In the genomic region with DNA sequence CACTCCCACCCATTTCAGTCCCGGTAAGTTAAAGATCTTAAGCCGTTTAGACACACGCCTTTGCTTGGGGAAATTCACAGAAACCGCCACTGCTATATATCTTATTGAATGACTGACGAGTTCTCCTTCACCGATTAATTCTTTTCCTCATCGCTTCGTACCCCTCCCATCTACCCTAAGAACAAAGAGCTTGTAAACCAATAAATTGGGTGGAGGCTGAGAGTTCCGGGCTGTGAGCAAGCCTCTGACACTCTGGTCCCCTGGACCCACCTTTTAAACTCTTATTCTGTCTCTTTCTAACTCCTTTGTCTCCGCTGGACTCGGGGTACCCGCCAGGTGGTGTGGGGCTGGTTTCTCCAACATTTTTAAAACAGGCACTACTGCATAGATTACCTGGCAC, we compare ENCODE assay signal across 20 cellular contexts. TPM values are rescaled to one million over a fixed set of nuclear protein-coding genes. Genes with fewer than 3 reads are reported as not detected.
DNase-seq lines count a peak whose midpoint lies in the region; ATAC-seq and TF ChIP-seq lines count a peak whose summit lies in the region.
"Had no signal": no experiment of that assay in that cellular context is flagged by ENCODE, and none has a peak within 500 bp of the region (broad histone marks: within the 10 kb centered on the region; RNA-seq: fewer than 3 reads in every experiment).

No MANE protein-coding gene starts in this region.

- no peak overlapping the region for H2AFZ ChIP-seq in GM23338

- intact Hi-C loops in body of pancreas (cut with DNase I), result no loop called here
- intact Hi-C loops in mucosa of descending colon (cut with DNase I, micrococcal nuclease), result no loop called here
- intact Hi-C loops in psoas muscle (cut with DNase I), result loop anchor here in 1 of 2 donors (5.0 kb wide), 1 partner anchor 38 kb away; no protein-coding TSS in a partner anchor
- intact Hi-C loops in thyroid gland (cut with DNase I), result no loop called here

- H3K4me3 ChIP-seq in GM23338, result no peak overlapping the region
- no peak overlapping the region for H3K4me3 ChIP-seq in body of pancreas
- no peak overlapping the region for H3K4me3 ChIP-seq in mucosa of descending colon
- no peak overlapping the region for H3K4me3 ChIP-seq in psoas muscle
- H3K4me3 ChIP-seq in thyroid gland (replicated peaks in 1 of 3), result no peak overlapping the region

- H3K27ac ChIP-seq in GM23338 (ENCODE audit: low read depth) (no peak overlapping the region), body of pancreas (peak overlapping the region in 3 of 4 donors; percentile 13 to 60 (median 47)), psoas muscle (peak overlapping the region; percentile 33), thyroid gland (no peak overlapping the region)
- H3K27ac ChIP-seq: C4-2B had no signal

- H3K4me2 ChIP-seq in GM23338, result no peak overlapping the region

- H3K9me3 Mint-ChIP-seq in GM23338, result no peaks in the 10 kb centered on the region

- H3F3A ChIP-seq in GM23338 (replicated peaks; ENCODE audit: low read depth), result no peaks in the 10 kb centered on the region

- H3K9me2 ChIP-seq in GM23338 (ENCODE audit: insufficient read depth), result no peaks in the 10 kb centered on the region

- peaks cover 97% of the 10 kb centered on the region for H3K79me2 ChIP-seq in GM23338 (replicated peaks; ENCODE audit: insufficient read depth)

- H3K4me3 Mint-ChIP-seq in GM23338, result no peak overlapping the region

- no peak overlapping the region for H3K27ac Mint-ChIP-seq in GM23338

- H4K20me1 ChIP-seq in GM23338 (replicated peaks; ENCODE audit: insufficient read depth), result peaks cover 21% of the 10 kb centered on the region; the same call in 1 of the 2 replicates

- TF ChIP-seq POLR2A in body of pancreas (IDR thresholded peaks at IDR 0.05) (no peak), thyroid gland (IDR thresholded peaks at IDR 0.05) (no peak)

- H3K27me3 Mint-ChIP-seq in GM23338 (ENCODE audit: insufficient read depth, low read depth, poor library complexity), result no peaks in the 10 kb centered on the region

- DNase-seq in GM23338 (ENCODE audit: low spot score) (peak; percentile 14), body of pancreas (no peak), mucosa of descending colon (peak in 2 of 3 donors; percentile 51 to 54), psoas muscle (no peak), thyroid gland (no peak), NCI-H2196 treated with DMSO at 0.1 percent for 48 hours (lab: John Stamatoyannopoulos, UW; ENCODE audit: unreplicated experiment) (no peak)
- DNase-seq: AML-193, DMS53, GOT3, Kasumi-1, NCI-H1694, NCI-H2081, NCI-H2171, NCI-H524 treated with DMSO at 0.1 percent for 48 hours, NCI-H82 had no signal

- H3K9me3 ChIP-seq in body of pancreas, result no peaks in the 10 kb centered on the region
- no peaks in the 10 kb centered on the region for H3K9me3 ChIP-seq in mucosa of descending colon
- H3K9me3 ChIP-seq in psoas muscle, result no peaks in the 10 kb centered on the region
- no peaks in the 10 kb centered on the region for H3K9me3 ChIP-seq in thyroid gland

- no peak for ATAC-seq in GM23338
- no peak for ATAC-seq in body of pancreas
- peak; percentile 66 for ATAC-seq in mucosa of descending colon
- no peak for ATAC-seq in psoas muscle
- no peak for ATAC-seq in HG03139 (IDR thresholded peaks at IDR 0.05; ENCODE audit: unreplicated experiment)
- no peak for ATAC-seq in GM18861 (IDR thresholded peaks at IDR 0.05; ENCODE audit: unreplicated experiment)
- ATAC-seq: HCT116, Panc1 had no signal

- TF ChIP-seq CTCF in GM23338 (conservative IDR thresholded peaks at IDR 0.05; ENCODE audit: low read depth in 2 of 2) (no peak), body of pancreas (IDR thresholded peaks at IDR 0.05) (no peak), mucosa of descending colon (IDR thresholded peaks at IDR 0.05) (no peak), psoas muscle (IDR thresholded peaks at IDR 0.05) (no peak), thyroid gland (IDR thresholded peaks at IDR 0.05) (no peak)

- H3K36me3 ChIP-seq in GM23338 (ENCODE audit: insufficient read depth) (no peaks in the 10 kb centered on the region), body of pancreas (replicated peaks in 1 of 2; ENCODE audit: insufficient read depth in 1 of 2, low read depth in 2 of 2) (no peaks in the 10 kb centered on the region), mucosa of descending colon (ENCODE audit: low read depth) (no peaks in the 10 kb centered on the region), psoas muscle (ENCODE audit: insufficient read depth in 1 of 2, low read depth in 1 of 2) (no peaks in the 10 kb centered on the region), thyroid gland (no peaks in the 10 kb centered on the region)

- H3K27me3 ChIP-seq in GM23338 (ENCODE audit: insufficient read depth), result no peaks in the 10 kb centered on the region
- H3K27me3 ChIP-seq in body of pancreas, result no peaks in the 10 kb centered on the region
- no peaks in the 10 kb centered on the region for H3K27me3 ChIP-seq in psoas muscle (ENCODE audit: insufficient read depth in 3 of 3, low read length in 2 of 3)
- H3K27me3 ChIP-seq in thyroid gland, result no peaks in the 10 kb centered on the region

- 91 to 93% methylated on average over 12 of the region's 12 CpGs for WGBS in body of pancreas, 2 donors
- WGBS in psoas muscle, 3 donors, result 78 to 86% (median 86%) methylated on average over 12 of the region's 12 CpGs
- 93% methylated on average over 12 of the region's 12 CpGs for WGBS in thyroid gland, 2 donors

- H3K36me3 Mint-ChIP-seq in GM23338 (ENCODE audit: low read depth), result no peaks in the 10 kb centered on the region

- peaks cover 22% of the 10 kb centered on the region for H3K4me1 Mint-ChIP-seq in GM23338

- H3K4me1 ChIP-seq in GM23338 (ENCODE audit: insufficient read depth), result peaks cover 8% of the 10 kb centered on the region; the same call in 1 of the 2 replicates
- peaks cover 73% of the 10 kb centered on the region for H3K4me1 ChIP-seq in body of pancreas
- peaks cover 41% of the 10 kb centered on the region for H3K4me1 ChIP-seq in mucosa of descending colon (ENCODE audit: low read depth)
- H3K4me1 ChIP-seq in psoas muscle, result peaks cover 58% of the 10 kb centered on the region
- peaks cover 6 to 8% of the 10 kb centered on the region in 2 donors for H3K4me1 ChIP-seq in thyroid gland

TF ChIP-seq in GM23338, 12 proteins besides CTCF, POLR2A, EP300 and RAD21:
- TF ChIP-seq EZH2phosphoT487 (IDR thresholded peaks at IDR 0.05; ENCODE audit: unreplicated experiment) (no peak), ZNF114 (CRISPR knock-in tag; IDR thresholded peaks at IDR 0.05) (no peak), JUNB (IDR thresholded peaks at IDR 0.05; ENCODE audit: unreplicated experiment) (no peak)

RNA-seq across cellular contexts. Expression of a gene that starts 30.6 kb away (rescaled TPM):
- total RNA-seq in GM23338 (2014; rRNA removed; shearing (Covaris generic)), result 22.7 and 32.9 TPM in 2 replicates
- polyA plus RNA-seq in GM23338 (2016; fragmentation: Nextera tagmentation; extraction: Ambion mirVana) (9.2 and 9.9 TPM in 2 replicates), psoas muscle (10 to 100 TPM in 1 of 3 donors, 1 to 10 TPM in 2; 7.7 to 16.3 (median 7.8) TPM)
- total RNA-seq in body of pancreas (10 to 100 TPM; 20.0 to 21.4 TPM), mucosa of descending colon (100 to 1,000 TPM in 1 of 3 donors, 10 to 100 TPM in 2; 58.3 to 110 (median 67.7) TPM), psoas muscle (10 to 100 TPM; 20.1 to 33.3 (median 27.0) TPM), thyroid gland (10 to 100 TPM; 28.6 to 47.0 (median 35.2) TPM)

Comparison
In these comparisons a context has a peak if more than half of its experiments do, and no peak if none do; other contexts are left out.
1. DNase-seq: peak in GM23338 (single experiment) and mucosa of descending colon (2 of 3); none in body of pancreas (0 of 4), psoas muscle (0 of 2), thyroid gland (0 of 2) and NCI-H2196 treated with DMSO at 0.1 percent for 48 hours (single experiment).
2. H3K27ac ChIP-seq: peak in body of pancreas (3 of 4) and psoas muscle (single experiment); none in GM23338 (single experiment) and thyroid gland (0 of 3).